In genomic region chr1:161209790-161210409, GRCh38 we compare ENCODE assay signal across 8 cellular contexts. TPM values are rescaled to one million over a fixed set of nuclear protein-coding genes. Genes with fewer than 3 reads are reported as not detected.
A peak's percentile ranks its signal among the peaks of the same experiment; 100 is the strongest.
DNase-seq lines count a peak whose midpoint lies in the region; ATAC-seq and TF ChIP-seq lines count a peak whose summit lies in the region.

No MANE protein-coding gene starts in this region.

- H3K27ac Mint-ChIP-seq in endothelial cell (ENCODE audit: unreplicated experiment), result no peak overlapping the region

- H3K9me3 ChIP-seq in NT2/D1 (ENCODE audit: insufficient read depth, low read length), result no peaks in the 10 kb centered on the region
- no peaks in the 10 kb centered on the region for H3K9me3 ChIP-seq in muscle layer of colon (ENCODE audit: low read length)

- H3K4me3 ChIP-seq in GM12865 (ENCODE audit: low read depth, low read length) (no peak overlapping the region), NT2/D1 (ENCODE audit: insufficient read length, low read depth) (no peak overlapping the region), muscle layer of colon (ENCODE audit: low read depth in 1 of 2, low read length in 2 of 2) (no peak overlapping the region)

- no peaks in the 10 kb centered on the region for H3K9me3 Mint-ChIP-seq in endothelial cell (ENCODE audit: unreplicated experiment)

- ATAC-seq in GM18519 (IDR thresholded peaks at IDR 0.05; ENCODE audit: low FRiP score, unreplicated experiment), result no peak

- H3K4me3 Mint-ChIP-seq in endothelial cell (ENCODE audit: unreplicated experiment), result peak overlapping the region; percentile 5

- DNase-seq in GM12865 (ENCODE audit: low read depth) (peak; percentile 82), HUDEP-2 (lab: John Stamatoyannopoulos, UW; ENCODE audit: unreplicated experiment in 76 of 76) (peak in 58 of 76 experiments; percentile 6 to 74 (median 47)), NT2/D1 (ENCODE audit: low read depth, low spot score) (peak; percentile 87), endothelial cell (ENCODE audit: low spot score) (peak; percentile 75)
- DNase-seq in activated CD8-positive, alpha-beta memory T cell treated with anti-CD3 and anti-CD28 coated beads, Interleukin-2, amount 50 U/mL, for 1 hour (ENCODE audit: extremely low read depth), result peak; percentile 48
- peak; percentile 59 for DNase-seq in stimulated activated naive CD4-positive, alpha-beta T cell treated with Interleukin-2 at 50 U/mL for 16 hours (lab: John Stamatoyannopoulos, UW)

- H3K27me3 ChIP-seq in NT2/D1 (ENCODE audit: insufficient read depth, insufficient read length) (no peaks in the 10 kb centered on the region), muscle layer of colon (ENCODE audit: control insufficient read depth in 1 of 2, insufficient read depth in 2 of 2, low read length in 2 of 2) (no peaks in the 10 kb centered on the region)

- peaks cover 1% of the 10 kb centered on the region for H3K27me3 Mint-ChIP-seq in endothelial cell (ENCODE audit: unreplicated experiment)

- H3K36me3 ChIP-seq in NT2/D1 (ENCODE audit: insufficient read depth, insufficient read length, low read length) (peaks cover 93% of the 10 kb centered on the region), muscle layer of colon (ENCODE audit: insufficient read depth, low read length) (peaks cover 76% of the 10 kb centered on the region)

- H3K9ac ChIP-seq in NT2/D1 (ENCODE audit: insufficient read length, low read depth) (no peak overlapping the region), muscle layer of colon (ENCODE audit: low read length) (no peak overlapping the region)

- peaks cover 50% of the 10 kb centered on the region for H3K36me3 Mint-ChIP-seq in endothelial cell (ENCODE audit: low read depth, unreplicated experiment)

- TF ChIP-seq CTCF in GM12865 (IDR thresholded peaks at IDR 0.05; ENCODE audit: insufficient read depth, low read depth, low read length, missing control alignments) (peak; percentile 86), endothelial cell (IDR thresholded peaks at IDR 0.05; ENCODE audit: unreplicated experiment) (peak; percentile 92)

- H3K4me1 ChIP-seq in NT2/D1 (ENCODE audit: insufficient read depth, insufficient read length) (peaks cover 2% of the 10 kb centered on the region), muscle layer of colon (ENCODE audit: insufficient read depth, low read length) (peaks cover 11% of the 10 kb centered on the region)

- peaks cover 11% of the 10 kb centered on the region for H3K4me1 Mint-ChIP-seq in endothelial cell (ENCODE audit: unreplicated experiment)

- peak overlapping the region; percentile 58 for H3K27ac ChIP-seq in muscle layer of colon (ENCODE audit: low read depth, low read length)

RNA-seq across cellular contexts. Expression of gene FCER1G, which starts 5.2 kb away (rescaled TPM):
- 4.3 TPM for total RNA-seq in endothelial cell (ENCODE audit: unreplicated experiment)

RNA-seq across cellular contexts. Expression of gene NDUFS2, which starts 7.7 kb away (rescaled TPM):
- total RNA-seq in endothelial cell (ENCODE audit: unreplicated experiment), result 93.1 TPM

RNA-seq across cellular contexts. Expression of gene ADAMTS4, which starts 11.0 kb away (rescaled TPM):
- total RNA-seq in endothelial cell (ENCODE audit: unreplicated experiment), result 56.8 TPM

RNA-seq across cellular contexts. Expression of gene APOA2, which starts 13.5 kb away (rescaled TPM):
- total RNA-seq in endothelial cell (ENCODE audit: unreplicated experiment), result not detected

RNA-seq across cellular contexts. Expression of gene TOMM40L, which starts 16.0 kb away (rescaled TPM):
- total RNA-seq in endothelial cell (ENCODE audit: unreplicated experiment), result 22.0 TPM
